Comparison of ENCODE assay signal across 15 cellular contexts in the genomic region with DNA sequence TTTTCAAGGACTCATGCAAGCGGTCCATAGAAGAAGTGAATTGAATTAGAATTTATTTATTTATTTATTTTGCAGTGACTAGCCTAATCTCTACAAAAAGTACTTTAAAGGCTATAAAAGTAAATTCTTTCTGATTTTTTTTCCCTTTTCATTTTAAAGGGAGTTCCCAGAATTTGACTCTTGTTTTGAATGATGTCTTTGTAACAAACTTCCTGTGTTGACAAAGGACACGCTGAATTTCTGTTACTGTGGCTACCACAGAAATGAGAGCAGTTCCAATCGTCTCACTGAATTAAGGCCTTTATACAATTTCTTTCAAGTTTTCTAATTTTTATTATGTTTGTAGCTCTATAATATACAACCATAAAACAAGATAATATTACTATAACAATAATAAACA. TPM values are rescaled to one million over a fixed set of nuclear protein-coding genes. Genes with fewer than 3 reads are reported as not detected.
DNase-seq lines count a peak whose midpoint lies in the region; ATAC-seq, FAIRE-seq and TF ChIP-seq lines count a peak whose summit lies in the region.
"Had no signal": no experiment of that assay in that cellular context is flagged by ENCODE, and none has a peak within 500 bp of the region (broad histone marks: within the 10 kb centered on the region; RNA-seq: fewer than 3 reads in every experiment).

No MANE protein-coding gene starts in this region.

- 43% methylated on average over 3 of the region's 3 CpGs for WGBS in HepG2 (ENCODE audit: low lambda C conversion rate)
- WGBS in suprapubic skin = 64% methylated on average over 3 of the region's 3 CpGs
- WGBS in mesenchymal stem cell = 40% methylated on average over 1 of the region's 3 CpGs
- WGBS in endodermal cell (ENCODE audit: insufficient coverage in 1 of 2, insufficient read length in 1 of 2), 2 experiments = 87% methylated on average over 3 of the region's 3 CpGs; no CpG with 5 or more reads in 1 of the 2 experiments

- peaks cover 12% of the 10 kb centered on the region for H3K79me2 ChIP-seq in HepG2 (ENCODE audit: insufficient read depth, low read length)

- H3K4ac ChIP-seq in mesenchymal stem cell (ENCODE audit: low read depth in 1 of 2, low read length in 2 of 2) = no peak overlapping the region

- no peak overlapping the region for H3K23ac ChIP-seq in mesenchymal stem cell (ENCODE audit: low read length in 2 of 2)

- in situ Hi-C loops in HepG2 (cut with HindIII; ENCODE audit: extremely low pct_ligation_motif_present, low pct_unique_long_range_greater_than_20kb) = loop anchor here (25.0 kb wide), 1 partner anchor 403 kb away; the partner anchor contains the start of gene TGIF1

- CTCF ChIA-PET in activated CD8-positive, alpha-beta memory T cell treated with anti-CD3 and anti-CD28 coated beads, Interleukin-2, amount 10 ng/mL, durations not matched to agents 7 days and 5 days (lab: Charles Lee) = interaction anchor here (1.6 to 8.9 kb wide), 3 partner anchors 10 to 99 kb away, joined by 5 to 258 read pairs (median 12); no protein-coding TSS in a partner anchor
- CTCF ChIA-PET in activated CD8-positive, alpha-beta T cell treated with anti-CD3 and anti-CD28 coated beads for 36 hours (lab: Charles Lee) = interaction anchor here (1.0 to 7.9 kb wide), 6 partner anchors 13 to 187 kb away, joined by 3 to 133 read pairs (median 12); no protein-coding TSS in a partner anchor
- CTCF ChIA-PET in HepG2 (lab: Yijun Ruan, JAX; ENCODE audit: low intra/inter-chr PET ratio, low total read pairs) = no interaction called here

- no peak overlapping the region for H4K8ac ChIP-seq in mesenchymal stem cell (ENCODE audit: low read length)

- no peak for FAIRE-seq in HepG2 (lab: Jason Lieb, UNC)
- FAIRE-seq: endothelial cell of umbilical vein had no signal

- peak; percentile 16 for ATAC-seq in activated CD8-positive, alpha-beta memory T cell treated with anti-CD3 and anti-CD28 coated beads, Interleukin-2, amount 10 ng/mL, durations not matched to agents 7 days and 5 days
- ATAC-seq in activated CD8-positive, alpha-beta T cell treated with anti-CD3 and anti-CD28 coated beads for 36 hours = no peak
- no peak for ATAC-seq in HepG2

- no peak overlapping the region for H3K4me3 ChIP-seq in HepG2 (replicated peaks in 1 of 3; ENCODE audit: insufficient read depth in 1 of 3, low read depth in 2 of 3, low read length in 3 of 3)
- no peak overlapping the region for H3K4me3 ChIP-seq in suprapubic skin
- no peak overlapping the region for H3K4me3 ChIP-seq in mesenchymal stem cell (ENCODE audit: insufficient read depth in 1 of 2, low read depth in 1 of 2, low read length in 2 of 2)
- H3K4me3 ChIP-seq in endodermal cell (ENCODE audit: low read length) = no peak overlapping the region
- H3K4me3 ChIP-seq: neural progenitor cell had no signal

- no peak overlapping the region for H2BK15ac ChIP-seq in mesenchymal stem cell (ENCODE audit: low read depth, poor library complexity, severe bottlenecking)

- no peak overlapping the region for H2AFZ ChIP-seq in HepG2 (ENCODE audit: low read length)
- no peak overlapping the region for H2AFZ ChIP-seq in mesenchymal stem cell (ENCODE audit: low read depth, low read length)
- H2AFZ ChIP-seq: neural progenitor cell had no signal

- BruUV-seq in HepG2 (replicated peaks; lab: Mats Ljungman, UMichigan) = no TSS peak

- no peak overlapping the region for H4K91ac ChIP-seq in mesenchymal stem cell (ENCODE audit: low read length)

- H3K36me3 Mint-ChIP-seq in activated CD8-positive, alpha-beta memory T cell treated with anti-CD3 and anti-CD28 coated beads, Interleukin-2, amount 10 ng/mL, durations not matched to agents 7 days and 5 days = peaks cover 4% of the 10 kb centered on the region
- H3K36me3 Mint-ChIP-seq in activated CD8-positive, alpha-beta T cell treated with anti-CD3 and anti-CD28 coated beads for 36 hours (ENCODE audit: low read depth) = peaks cover 3% of the 10 kb centered on the region
- peaks cover under 1% of the 10 kb centered on the region for H3K36me3 Mint-ChIP-seq in endodermal cell (ENCODE audit: low read depth)

- H3K36me3 ChIP-seq in HepG2 (replicated peaks in 1 of 2; ENCODE audit: control insufficient read depth in 1 of 2, insufficient read depth in 2 of 2, low read length in 2 of 2) (no peaks in the 10 kb centered on the region), suprapubic skin (no peaks in the 10 kb centered on the region), mesenchymal stem cell (ENCODE audit: control insufficient read depth in 1 of 2, insufficient read depth in 2 of 2, low read depth in 1 of 2, low read length in 2 of 2) (no peaks in the 10 kb centered on the region), endodermal cell (ENCODE audit: control insufficient read depth, insufficient read depth, low read length) (no peaks in the 10 kb centered on the region)
- H3K36me3 ChIP-seq: brain microvascular endothelial cell, neural progenitor cell had no signal

- no peaks in the 10 kb centered on the region for H4K20me1 ChIP-seq in HepG2 (ENCODE audit: insufficient read depth, low read length)

- peaks cover 2% of the 10 kb centered on the region for H3K9me3 Mint-ChIP-seq in activated CD8-positive, alpha-beta memory T cell treated with anti-CD3 and anti-CD28 coated beads, Interleukin-2, amount 10 ng/mL, durations not matched to agents 7 days and 5 days (ENCODE audit: low read depth)
- peaks cover 4% of the 10 kb centered on the region for H3K9me3 Mint-ChIP-seq in activated CD8-positive, alpha-beta T cell treated with anti-CD3 and anti-CD28 coated beads for 36 hours
- peaks cover 2% of the 10 kb centered on the region for H3K9me3 Mint-ChIP-seq in endodermal cell

- H3K4me2 ChIP-seq in HepG2 (ENCODE audit: low read depth, low read length) (peak overlapping the region; percentile 21; the same call in 1 of the 2 replicates), mesenchymal stem cell (ENCODE audit: low read length, poor library complexity, severe bottlenecking) (no peak overlapping the region)
- H3K4me2 ChIP-seq: neural progenitor cell had no signal

- POLR2A ChIA-PET in activated CD8-positive, alpha-beta T cell treated with anti-CD3 and anti-CD28 coated beads for 36 hours (lab: Charles Lee) = interaction anchor here (0.6 to 6.0 kb wide), 6 partner anchors 13 to 98 kb away, joined by 3 to 41 read pairs (median 4); no protein-coding TSS in a partner anchor
- POLR2A ChIA-PET in HepG2 (lab: Yijun Ruan, JAX) = interaction anchor here (2.6 kb wide), 1 partner anchor 15 kb away, joined by 10 read pairs; no protein-coding TSS in a partner anchor

- TF ChIP-seq RAD21 in HepG2 (CRISPR knock-in tag; IDR thresholded peaks at IDR 0.05) = no peak

- H3K9ac ChIP-seq in HepG2 (ENCODE audit: insufficient read depth, low read depth, low read length) (peak overlapping the region; percentile 70), mesenchymal stem cell (ENCODE audit: low read length) (no peak overlapping the region), endodermal cell (ENCODE audit: extremely low read depth, low read length, poor library complexity, severe bottlenecking) (no peak overlapping the region)
- H3K9ac ChIP-seq: neural progenitor cell had no signal

- TF ChIP-seq POLR2A in HepG2 (IDR thresholded peaks at IDR 0.05; ENCODE audit: insufficient read depth in 1 of 2, low read depth in 2 of 2, low read length in 2 of 2) (no peak), suprapubic skin (IDR thresholded peaks at IDR 0.05) (no peak)

- H3K79me1 ChIP-seq in mesenchymal stem cell (replicated peaks; ENCODE audit: low read length, poor library complexity, severe bottlenecking) = no peaks in the 10 kb centered on the region

- no peaks in the 10 kb centered on the region for H3K9me3 ChIP-seq in HepG2 (ENCODE audit: low read length)
- no peaks in the 10 kb centered on the region for H3K9me3 ChIP-seq in suprapubic skin
- no peaks in the 10 kb centered on the region for H3K9me3 ChIP-seq in mesenchymal stem cell (ENCODE audit: control insufficient read depth, low read length)
- no peaks in the 10 kb centered on the region for H3K9me3 ChIP-seq in endodermal cell (ENCODE audit: control insufficient read depth, low read length)

- TF ChIP-seq EP300 in HepG2 (IDR thresholded peaks at IDR 0.05; ENCODE audit: low read depth in 2 of 2, low read length in 2 of 2) (peak in 1 of 2 experiments; percentile 49; a peak in 1 of 4 replicates), HepG2 (CRISPR knock-in tag; IDR thresholded peaks at IDR 0.05; ENCODE audit: borderline replicate concordance) (no peak), suprapubic skin (IDR thresholded peaks at IDR 0.05) (no peak)

- H3K4me1 Mint-ChIP-seq in activated CD8-positive, alpha-beta memory T cell treated with anti-CD3 and anti-CD28 coated beads, Interleukin-2, amount 10 ng/mL, durations not matched to agents 7 days and 5 days = peaks cover 68% of the 10 kb centered on the region
- H3K4me1 Mint-ChIP-seq in activated CD8-positive, alpha-beta T cell treated with anti-CD3 and anti-CD28 coated beads for 36 hours (ENCODE audit: low read depth) = peaks cover 62% of the 10 kb centered on the region
- H3K4me1 Mint-ChIP-seq in endodermal cell = peaks cover 18% of the 10 kb centered on the region

- H3K27me3 Mint-ChIP-seq in activated CD8-positive, alpha-beta memory T cell treated with anti-CD3 and anti-CD28 coated beads, Interleukin-2, amount 10 ng/mL, durations not matched to agents 7 days and 5 days = no peaks in the 10 kb centered on the region
- no peaks in the 10 kb centered on the region for H3K27me3 Mint-ChIP-seq in activated CD8-positive, alpha-beta T cell treated with anti-CD3 and anti-CD28 coated beads for 36 hours
- no peaks in the 10 kb centered on the region for H3K27me3 Mint-ChIP-seq in endodermal cell (ENCODE audit: insufficient read depth)

- no peak overlapping the region for H2AK5ac ChIP-seq in mesenchymal stem cell (ENCODE audit: low read length, severe bottlenecking)

- DNase-seq in activated CD8-positive, alpha-beta memory T cell treated with anti-CD3 and anti-CD28 coated beads, Interleukin-2, amount 10 ng/mL, durations not matched to agents 7 days and 5 days = peak; percentile 45
- no peak for DNase-seq in activated CD8-positive, alpha-beta memory T cell treated with anti-CD3 and anti-CD28 coated beads for 24 hours
- DNase-seq in activated CD8-positive, alpha-beta T cell treated with anti-CD3 and anti-CD28 coated beads for 36 hours = no peak
- no peak for DNase-seq in HepG2 (ENCODE audit: low spot score)
- no peak for DNase-seq in suprapubic skin (ENCODE audit: low spot score in 2 of 2)
- DNase-seq in mesenchymal stem cell = no peak
- DNase-seq in NCI-H226 = no peak
- no peak for DNase-seq in endodermal cell
- DNase-seq: activated T-cell treated with anti-CD3 and anti-CD28 coated beads, Interleukin-2, amount 50 U/mL, for 72 hours; brain microvascular endothelial cell; DMS79 treated with DMSO at 0.1 percent for 48 hours; glutamatergic neuron; NCI-H345 had no signal

- H3K4me1 ChIP-seq in HepG2 (ENCODE audit: insufficient read depth, low read length) = peaks cover 96% of the 10 kb centered on the region
- H3K4me1 ChIP-seq in suprapubic skin = peaks cover 13% of the 10 kb centered on the region
- H3K4me1 ChIP-seq in mesenchymal stem cell (ENCODE audit: control insufficient read depth, insufficient read depth, low read depth, low read length) = peaks cover 5% of the 10 kb centered on the region
- H3K4me1 ChIP-seq in endodermal cell (ENCODE audit: control insufficient read depth, insufficient read depth, low read length) = peaks cover 3% of the 10 kb centered on the region

- H3K18ac ChIP-seq in mesenchymal stem cell (ENCODE audit: low read depth in 1 of 2, low read length in 2 of 2) = no peak overlapping the region

- H3K27ac Mint-ChIP-seq in activated CD8-positive, alpha-beta memory T cell treated with anti-CD3 and anti-CD28 coated beads, Interleukin-2, amount 10 ng/mL, durations not matched to agents 7 days and 5 days = peak overlapping the region; percentile 100
- peak overlapping the region; percentile 91 for H3K27ac Mint-ChIP-seq in activated CD8-positive, alpha-beta T cell treated with anti-CD3 and anti-CD28 coated beads for 36 hours
- H3K27ac Mint-ChIP-seq in endodermal cell = no peak overlapping the region

- no peak overlapping the region for H3K14ac ChIP-seq in mesenchymal stem cell (ENCODE audit: low read length in 2 of 2)

- H3K4me3 Mint-ChIP-seq in activated CD8-positive, alpha-beta memory T cell treated with anti-CD3 and anti-CD28 coated beads, Interleukin-2, amount 10 ng/mL, durations not matched to agents 7 days and 5 days = peak overlapping the region; percentile 9
- H3K4me3 Mint-ChIP-seq in activated CD8-positive, alpha-beta T cell treated with anti-CD3 and anti-CD28 coated beads for 36 hours = no peak overlapping the region
- H3K4me3 Mint-ChIP-seq in endodermal cell = no peak overlapping the region
- H3K4me3 Mint-ChIP-seq: neural progenitor cell had no signal

- H2BK5ac ChIP-seq in mesenchymal stem cell (ENCODE audit: low read depth, low read length, poor library complexity, severe bottlenecking) = no peak overlapping the region

- H2BK12ac ChIP-seq in mesenchymal stem cell (ENCODE audit: low read length in 2 of 2) = no peak overlapping the region

- peak overlapping the region; percentile 92 for H3K27ac ChIP-seq in HepG2 (ENCODE audit: extremely low read length, insufficient read depth, low read length)
- H3K27ac ChIP-seq in suprapubic skin = peak overlapping the region; percentile 32
- H3K27ac ChIP-seq in mesenchymal stem cell (ENCODE audit: low read length, poor library complexity, severe bottlenecking) = no peak overlapping the region
- H3K27ac ChIP-seq in endodermal cell (ENCODE audit: low read depth, low read length) = no peak overlapping the region
- H3K27ac ChIP-seq: brain microvascular endothelial cell, neural progenitor cell had no signal

- no peaks in the 10 kb centered on the region for H3K27me3 ChIP-seq in HepG2 (ENCODE audit: control insufficient read depth in 1 of 2, insufficient read depth in 2 of 2, low read length in 2 of 2)
- H3K27me3 ChIP-seq in suprapubic skin = no peaks in the 10 kb centered on the region
- H3K27me3 ChIP-seq in mesenchymal stem cell (ENCODE audit: control insufficient read depth in 1 of 2, insufficient read depth in 1 of 2, low read length in 2 of 2) = peaks cover 0 to 13% of the 10 kb centered on the region in 2 experiments
- H3K27me3 ChIP-seq in endodermal cell (ENCODE audit: control insufficient read depth, insufficient read depth, low read length, poor library complexity, severe bottlenecking) = no peaks in the 10 kb centered on the region
- H3K27me3 ChIP-seq: brain microvascular endothelial cell, neural progenitor cell had no signal

- H2BK120ac ChIP-seq in mesenchymal stem cell (ENCODE audit: low read depth, low read length) = no peak overlapping the region

- intact Hi-C loops in activated CD8-positive, alpha-beta T cell treated with anti-CD3 and anti-CD28 coated beads for 36 hours (cut with micrococcal nuclease) = no loop called here
- intact Hi-C loops in HepG2 (cut with micrococcal nuclease; ENCODE audit: unreplicated experiment) = no loop called here

- no peak for TF ChIP-seq CTCF in activated CD8-positive, alpha-beta T cell treated with anti-CD3 and anti-CD28 coated beads for 36 hours (IDR thresholded peaks at IDR 0.05)
- TF ChIP-seq CTCF in HepG2 (CRISPR knock-in tag; IDR thresholded peaks at IDR 0.05) (no peak), suprapubic skin (IDR thresholded peaks at IDR 0.05) (no peak), endodermal cell (conservative IDR thresholded peaks at IDR 0.05) (no peak)

RNA-seq across cellular contexts. Expression of gene LPIN2, which starts 46.3 kb away (rescaled TPM):
- 10 to 100 TPM; 77.6 to 78.4 TPM for total RNA-seq in activated CD8-positive, alpha-beta memory T cell treated with anti-CD3 and anti-CD28 coated beads, Interleukin-2, amount 10 ng/mL, durations not matched to agents 7 days and 5 days
- total RNA-seq in activated CD8-positive, alpha-beta T cell treated with anti-CD3 and anti-CD28 coated beads for 36 hours = 10 to 100 TPM; 95.5 to 95.7 TPM
- 46.0 and 59.5 TPM in 2 replicates for total RNA-seq in HepG2 (2016; rRNA removed; fragmentation: Illumina TruSeq; extraction: Trizol)
- 12.8 and 14.6 TPM in 2 replicates for total RNA-seq in HepG2 (2016; cell fraction: cytosol; rRNA removed; fragmentation: Illumina TruSeq; extraction: Trizol; ENCODE audit: low read depth)
- total RNA-seq in HepG2 (2016; cell fraction: insoluble cytoplasmic fraction; rRNA removed; fragmentation: Illumina TruSeq; extraction: Trizol) = 44.4 and 54.4 TPM in 2 replicates
- total RNA-seq in HepG2 (2016; cell fraction: membrane; rRNA removed; fragmentation: Illumina TruSeq; extraction: Trizol) = 20.5 and 21.5 TPM in 2 replicates
- total RNA-seq in HepG2 (2016; cell fraction: nucleus; rRNA removed; fragmentation: Illumina TruSeq; extraction: Trizol) = 50.5 and 53.1 TPM in 2 replicates
- 110 and 119 TPM in 2 replicates for polyA plus RNA-seq in HepG2 (2011; rRNA removed)
- polyA plus RNA-seq in HepG2 (2011; cell fraction: cytosol; rRNA removed) = 76.4 and 101 TPM in 2 replicates
- polyA plus RNA-seq in HepG2 (2011; cell fraction: nucleus; rRNA removed) = 114 and 124 TPM in 2 replicates
- polyA plus RNA-seq in HepG2 (2012) = 53.5 and 68.4 TPM in 2 replicates
- polyA plus RNA-seq in HepG2 (2016; cell fraction: cytosol; fragmentation: Illumina TruSeq; extraction: Trizol; ENCODE audit: low read depth) = 1.7 and 2.2 TPM in 2 replicates
- polyA plus RNA-seq in HepG2 (2016; cell fraction: insoluble cytoplasmic fraction; fragmentation: Illumina TruSeq; extraction: Trizol; ENCODE audit: low read depth) = 32.7 and 38.7 TPM in 2 replicates
- polyA plus RNA-seq in HepG2 (2016; cell fraction: membrane; fragmentation: Illumina TruSeq; extraction: Trizol; ENCODE audit: low read depth) = 5.6 and 6.6 TPM in 2 replicates
- 51.6 and 53.6 TPM in 2 replicates for polyA plus RNA-seq in HepG2 (2016; cell fraction: nucleus; fragmentation: Illumina TruSeq; extraction: Trizol; ENCODE audit: insufficient read depth, low read depth)
- polyA minus RNA-seq in HepG2 (2011; rRNA and poly(A)+ RNA removed; ENCODE audit: low replicate concordance) = 31.2 and 149 TPM in 2 replicates
- polyA minus RNA-seq in HepG2 (2011; cell fraction: cytosol; rRNA and poly(A)+ RNA removed) = 95.1 and 103 TPM in 2 replicates
- 171 and 204 TPM in 2 replicates for polyA minus RNA-seq in HepG2 (2011; cell fraction: nucleus; rRNA and poly(A)+ RNA removed)
- total RNA-seq in suprapubic skin = 10 to 100 TPM in 1 of 4 donors, 1 to 10 TPM in 3; 7.2 to 11.2 (median 9.1) TPM
- 28.4 TPM for polyA plus RNA-seq in mesenchymal stem cell (2013, experiment 1 of 2)
- 28.0 TPM for polyA plus RNA-seq in mesenchymal stem cell (2013, experiment 2 of 2)
- 10 to 100 TPM; 22.9 to 31.8 TPM for total RNA-seq in endodermal cell
- 22.0 TPM for polyA plus RNA-seq in endodermal cell (2013, experiment 1 of 2)
- 24.4 TPM for polyA plus RNA-seq in endodermal cell (2013, experiment 2 of 2)

Comparison
In these comparisons a context has a peak if more than half of its experiments do, and no peak if none do; other contexts are left out.
1. H3K27ac ChIP-seq: peak in HepG2 (single experiment) and suprapubic skin (single experiment); none in mesenchymal stem cell (single experiment) and endodermal cell (single experiment).